20 cellular contexts compared by ENCODE assay signal in genomic region chr7:24384362-24385030, GRCh38.
DNase-seq lines count a peak whose midpoint lies in the region; ATAC-seq and TF ChIP-seq lines count a peak whose summit lies in the region.
"Had no signal": no experiment of that assay in that cellular context is flagged by ENCODE, and none has a peak within 500 bp of the region (broad histone marks: within the 10 kb centered on the region; RNA-seq: fewer than 3 reads in every experiment).

No MANE protein-coding gene starts in this region.

- no peak overlapping the region for H3K4ac ChIP-seq in mesendoderm (ENCODE audit: low read depth, low read length)

- no peaks in the 10 kb centered on the region for H3K9me3 Mint-ChIP-seq in stimulated activated naive CD8-positive, alpha-beta T cell treated with anti-CD3 and anti-CD28 coated beads, Interleukin-15, amount 100 ng/mL, for 72 hours
- H3K9me3 Mint-ChIP-seq in T-helper 2 cell treated with Interferon-gamma antibody and Interleukin-4, amounts not matched to agents 5 μg/mL and 100 μg/mL, for 36 hours: no peaks in the 10 kb centered on the region
- H3K9me3 Mint-ChIP-seq in CD14-positive monocyte: no peaks in the 10 kb centered on the region
- H3K9me3 Mint-ChIP-seq: activated T-cell treated with anti-CD3 and anti-CD28 coated beads, Interleukin-2, amount 50 U/mL, for 4 hours; CD8-positive, alpha-beta memory T cell; stimulated activated naive CD8-positive, alpha-beta T cell treated with anti-CD3 and anti-CD28 coated beads, Interleukin-15, Interleukin-2, amounts not matched to agents 100 ng/mL and 50 ng/mL, for 24 hours had no signal

- H3K9ac ChIP-seq in mesendoderm (ENCODE audit: low read length): no peak overlapping the region
- H3K9ac ChIP-seq: GM23248 had no signal

- H3K36me3 ChIP-seq in mesendoderm (ENCODE audit: control insufficient read depth, insufficient read depth, low read length): no peaks in the 10 kb centered on the region
- H3K36me3 ChIP-seq: esophagus muscularis mucosa, right atrium auricular region, upper lobe of right lung had no signal

- H2AK5ac ChIP-seq in mesendoderm (ENCODE audit: low read length): no peak overlapping the region

- no peak overlapping the region for H2BK120ac ChIP-seq in mesendoderm (ENCODE audit: low read depth, low read length)

- H3K27ac ChIP-seq in mesendoderm (ENCODE audit: low read depth, low read length): no peak overlapping the region
- H3K27ac ChIP-seq: esophagus muscularis mucosa, GM23248, right atrium auricular region, upper lobe of right lung had no signal

- no peak overlapping the region for H3K4me3 ChIP-seq in mesendoderm (ENCODE audit: low read length)
- H3K4me3 ChIP-seq: esophagus muscularis mucosa, GM23248, mucosa of descending colon, right atrium auricular region, upper lobe of right lung had no signal

- peaks cover 10% of the 10 kb centered on the region for H3K27me3 Mint-ChIP-seq in stimulated activated naive CD8-positive, alpha-beta T cell treated with anti-CD3 and anti-CD28 coated beads, Interleukin-15, amount 100 ng/mL, for 72 hours
- H3K27me3 Mint-ChIP-seq in T-helper 2 cell treated with Interferon-gamma antibody and Interleukin-4, amounts not matched to agents 5 μg/mL and 100 μg/mL, for 36 hours (ENCODE audit: low read depth): peaks cover 8% of the 10 kb centered on the region
- peaks cover 0 to 3% (median 0%) of the 10 kb centered on the region in 3 donors for H3K27me3 Mint-ChIP-seq in CD14-positive monocyte (ENCODE audit: low read depth in 3 of 3)

- DNase-seq in stimulated activated naive CD8-positive, alpha-beta T cell treated with anti-CD3 and anti-CD28 coated beads, Interleukin-15, amount 100 ng/mL, for 72 hours: no peak
- no peak for DNase-seq in stimulated activated naive CD8-positive, alpha-beta T cell treated with anti-CD3 and anti-CD28 coated beads, Interleukin-15, Interleukin-2, amounts not matched to agents 100 U/mL and 50 U/mL, for 24 hours
- DNase-seq in T-helper 2 cell treated with Interferon-gamma antibody and Interleukin-4, amounts not matched to agents 5 μg/mL and 100 μg/mL, for 36 hours (ENCODE audit: low spot score): no peak
- DNase-seq in CD14-positive monocyte (ENCODE audit: low spot score): no peak
- no peak for DNase-seq in T1000 (lab: John Stamatoyannopoulos, UW)
- DNase-seq in mesendoderm: no peak
- DNase-seq: activated T-cell treated with anti-CD3 and anti-CD28 coated beads, Interleukin-2, amount 50 U/mL, for 4 hours; CD8-positive, alpha-beta memory T cell; GM23248; mucosa of descending colon; NCI-H1436 treated with DMSO at 0.1 percent for 48 hours; NCI-H226; upper lobe of right lung had no signal

- H3K79me2 ChIP-seq in mesendoderm (ENCODE audit: control insufficient read depth, insufficient read depth, low read length): no peaks in the 10 kb centered on the region

- no peaks in the 10 kb centered on the region for H3K4me1 Mint-ChIP-seq in stimulated activated naive CD8-positive, alpha-beta T cell treated with anti-CD3 and anti-CD28 coated beads, Interleukin-15, amount 100 ng/mL, for 72 hours
- peaks cover 1% of the 10 kb centered on the region for H3K4me1 Mint-ChIP-seq in T-helper 2 cell treated with Interferon-gamma antibody and Interleukin-4, amounts not matched to agents 5 μg/mL and 100 μg/mL, for 36 hours (ENCODE audit: low read depth)
- H3K4me1 Mint-ChIP-seq in CD14-positive monocyte: no peaks in the 10 kb centered on the region
- H3K4me1 Mint-ChIP-seq: CD8-positive, alpha-beta memory T cell had no signal

- no peak for TF ChIP-seq CTCF in CD14-positive monocyte (IDR thresholded peaks at IDR 0.05)

- no peak overlapping the region for H3K23ac ChIP-seq in mesendoderm (ENCODE audit: low read length)

- no CpG with 5 or more reads among the region's 3 CpGs for WGBS in mesendoderm (ENCODE audit: extremely low coverage, insufficient coverage, low lambda C conversion rate)

- intact Hi-C loops in CD14-positive monocyte (cut with micrococcal nuclease): no loop called here

- H3K27me3 ChIP-seq in mesendoderm (ENCODE audit: insufficient read depth, low read length, poor library complexity): no peaks in the 10 kb centered on the region
- H3K27me3 ChIP-seq: esophagus muscularis mucosa, right atrium auricular region, upper lobe of right lung had no signal

- no peak overlapping the region for H4K5ac ChIP-seq in mesendoderm (ENCODE audit: low read length)

- no peak overlapping the region for H3K18ac ChIP-seq in mesendoderm (ENCODE audit: low read length)

- no peak overlapping the region for H3K4me2 ChIP-seq in mesendoderm (ENCODE audit: low read length)

- ATAC-seq in stimulated activated naive CD8-positive, alpha-beta T cell treated with anti-CD3 and anti-CD28 coated beads, Interleukin-15, amount 100 ng/mL, for 72 hours: peak; percentile 43
- no peak for ATAC-seq in stimulated activated naive CD8-positive, alpha-beta T cell treated with anti-CD3 and anti-CD28 coated beads, Interleukin-15, Interleukin-2, amounts not matched to agents 100 U/mL and 50 U/mL, for 24 hours
- ATAC-seq in GM21717 (IDR thresholded peaks at IDR 0.05; ENCODE audit: unreplicated experiment): peak; percentile 76
- peak; percentile 86 for ATAC-seq in HG03354 (IDR thresholded peaks at IDR 0.05; ENCODE audit: poor library complexity, severe bottlenecking, unreplicated experiment)
- ATAC-seq: activated T-cell treated with anti-CD3 and anti-CD28 coated beads, Interleukin-2, amount 50 U/mL, for 4 hours; left lobe of liver; mucosa of descending colon; Right ventricle myocardium inferior; upper lobe of right lung had no signal

- no peak overlapping the region for H4K8ac ChIP-seq in mesendoderm (ENCODE audit: low read depth, low read length)

- H3K79me1 ChIP-seq in mesendoderm (ENCODE audit: low read length): no peaks in the 10 kb centered on the region

- no peak overlapping the region for H3K27ac Mint-ChIP-seq in stimulated activated naive CD8-positive, alpha-beta T cell treated with anti-CD3 and anti-CD28 coated beads, Interleukin-15, amount 100 ng/mL, for 72 hours
- no peak overlapping the region for H3K27ac Mint-ChIP-seq in T-helper 2 cell treated with Interferon-gamma antibody and Interleukin-4, amounts not matched to agents 5 μg/mL and 100 μg/mL, for 36 hours
- H3K27ac Mint-ChIP-seq in CD14-positive monocyte: no peak overlapping the region
- H3K27ac Mint-ChIP-seq: CD8-positive, alpha-beta memory T cell; stimulated activated naive CD8-positive, alpha-beta T cell treated with anti-CD3 and anti-CD28 coated beads, Interleukin-15, Interleukin-2, amounts not matched to agents 100 ng/mL and 50 ng/mL, for 24 hours had no signal

- no peaks in the 10 kb centered on the region for H3K36me3 Mint-ChIP-seq in T-helper 2 cell treated with Interferon-gamma antibody and Interleukin-4, amounts not matched to agents 5 μg/mL and 100 μg/mL, for 36 hours (ENCODE audit: low read depth)
- H3K36me3 Mint-ChIP-seq in CD14-positive monocyte: no peaks in the 10 kb centered on the region

- H2BK5ac ChIP-seq in mesendoderm (ENCODE audit: low read length): no peak overlapping the region

- H3K56ac ChIP-seq in mesendoderm (ENCODE audit: low read length): no peak overlapping the region

- no peaks in the 10 kb centered on the region for H3K4me1 ChIP-seq in mesendoderm (ENCODE audit: control insufficient read depth, low read depth, low read length)
- H3K4me1 ChIP-seq: esophagus muscularis mucosa, right atrium auricular region, upper lobe of right lung had no signal

- no peak overlapping the region for H3K4me3 Mint-ChIP-seq in stimulated activated naive CD8-positive, alpha-beta T cell treated with anti-CD3 and anti-CD28 coated beads, Interleukin-15, amount 100 ng/mL, for 72 hours
- H3K4me3 Mint-ChIP-seq in T-helper 2 cell treated with Interferon-gamma antibody and Interleukin-4, amounts not matched to agents 5 μg/mL and 100 μg/mL, for 36 hours: no peak overlapping the region
- no peak overlapping the region for H3K4me3 Mint-ChIP-seq in CD14-positive monocyte
- H3K4me3 Mint-ChIP-seq: activated T-cell treated with anti-CD3 and anti-CD28 coated beads, Interleukin-2, amount 50 U/mL, for 4 hours; stimulated activated naive CD8-positive, alpha-beta T cell treated with anti-CD3 and anti-CD28 coated beads, Interleukin-15, Interleukin-2, amounts not matched to agents 100 ng/mL and 50 ng/mL, for 24 hours had no signal

- H2BK15ac ChIP-seq in mesendoderm (replicated peaks; ENCODE audit: low read depth): no peak overlapping the region
